ENCODE assay signal across 5 cellular contexts in genomic region chr7:92169529-92169928, GRCh38. TPM values are rescaled to one million over a fixed set of nuclear protein-coding genes. Genes with fewer than 3 reads are reported as not detected.
"Had no signal": no experiment of that assay in that cellular context is flagged by ENCODE, and none has a peak within 500 bp of the region (broad histone marks: within the 10 kb centered on the region; RNA-seq: fewer than 3 reads in every experiment).

No MANE protein-coding gene starts in this region.

RNA-seq across cellular contexts. Expression of gene LRRD1, which starts 9.4 kb away (rescaled TPM):
- total RNA-seq: transverse colon, upper lobe of right lung, ureter had no signal
- polyA plus RNA-seq: stomach, urinary bladder had no signal
